Comparison of ENCODE assay signal across 8 cellular contexts in genomic region chr5:95730730-95731570, GRCh38. TPM values are rescaled to one million over a fixed set of nuclear protein-coding genes. Genes with fewer than 3 reads are reported as not detected.
DNase-seq lines count a peak whose midpoint lies in the region; ATAC-seq and TF ChIP-seq lines count a peak whose summit lies in the region.

TSS of gene RHOBTB3 (plus strand) at chr5:95731336. CDS start at chr5:95731683, 347 bp downstream.

- no peaks in the 10 kb centered on the region for H3K79me2 ChIP-seq in GM23338 (replicated peaks; ENCODE audit: insufficient read depth)

- peaks cover 18% of the 10 kb centered on the region for H3K27me3 Mint-ChIP-seq in GM23338 (ENCODE audit: insufficient read depth, low read depth, poor library complexity)

- no peak for TF ChIP-seq CTCF in GM23338 (conservative IDR thresholded peaks at IDR 0.05; ENCODE audit: low read depth in 2 of 2)
- no peak for TF ChIP-seq CTCF in LNCaP clone FGC (IDR thresholded peaks at IDR 0.05; ENCODE audit: control insufficient read depth, extremely low read depth, insufficient read depth)
- no peak for TF ChIP-seq CTCF in uterus (IDR thresholded peaks at IDR 0.05)

- DNase-seq in ELF-1 (ENCODE audit: low read depth, low spot score) (peak; percentile 79), GM23338 (ENCODE audit: low spot score) (peak; percentile 89), LNCaP clone FGC (ENCODE audit: low read depth) (no peak), SJCRH30 (peak; percentile 98), amniotic epithelial cell (ENCODE audit: low read depth) (peak; percentile 96), Right ventricle myocardium superior (peak; percentile 95), occipital lobe (lab: John Stamatoyannopoulos, UW) (peak; percentile 87), uterus (peak; percentile 88 to 90)

- H3K27me3 ChIP-seq in GM23338 (ENCODE audit: insufficient read depth) (peaks cover 78% of the 10 kb centered on the region), SJCRH30 (no peaks in the 10 kb centered on the region), uterus (no peaks in the 10 kb centered on the region)

- peak; percentile 55 to 69 for TF ChIP-seq POLR2A in uterus (IDR thresholded peaks at IDR 0.05)

- no peaks in the 10 kb centered on the region for H3K9me3 Mint-ChIP-seq in GM23338

- H3K4me3 ChIP-seq in GM23338 (peak within 1 kb of the TSS; percentile 62), LNCaP clone FGC (ENCODE audit: low read depth, low read length) (peak within 1 kb of the TSS; percentile 57), SJCRH30 (peak within 1 kb of the TSS; percentile 78), uterus (peak within 1 kb of the TSS; percentile 64 to 76)

- H3K27ac Mint-ChIP-seq in GM23338, result no peak within 1 kb of the TSS

- no peaks in the 10 kb centered on the region; the same call in 1 of the 2 replicates for H4K20me1 ChIP-seq in GM23338 (replicated peaks; ENCODE audit: insufficient read depth)

- peak within 1 kb of the TSS; percentile 94 for H2AFZ ChIP-seq in GM23338

- no peaks in the 10 kb centered on the region for H3K9me3 ChIP-seq in SJCRH30 (replicated peaks)
- H3K9me3 ChIP-seq in uterus, result no peaks in the 10 kb centered on the region

- H3F3A ChIP-seq in GM23338 (replicated peaks; ENCODE audit: low read depth), result no peaks in the 10 kb centered on the region

- H3K4me3 Mint-ChIP-seq in GM23338, result peak within 1 kb of the TSS; percentile 87

- peak within 1 kb of the TSS; percentile 92 for H3K4me2 ChIP-seq in GM23338

- peaks cover 49% of the 10 kb centered on the region for H3K4me1 Mint-ChIP-seq in GM23338

- H3K27ac ChIP-seq in GM23338 (ENCODE audit: low read depth) (no peak within 1 kb of the TSS), SJCRH30 (peak within 1 kb of the TSS; percentile 99), uterus (peak within 1 kb of the TSS; percentile 83 to 89)

- H3K9me2 ChIP-seq in GM23338 (ENCODE audit: insufficient read depth), result no peaks in the 10 kb centered on the region

- H3K4me1 ChIP-seq in GM23338 (ENCODE audit: insufficient read depth) (peaks cover 29% of the 10 kb centered on the region), SJCRH30 (peaks cover 22% of the 10 kb centered on the region), uterus (no peaks in the 10 kb centered on the region)

- ATAC-seq in GM23338 (peak; percentile 86), Right ventricle myocardium superior (ENCODE audit: poor library complexity) (peak; percentile 77)

- intact Hi-C loops in Right ventricle myocardium superior (cut with DNase I), result no loop called here
- intact Hi-C loops in uterus (cut with DNase I; ENCODE audit: low total_unique reads), result no loop called here

- no peaks in the 10 kb centered on the region for H3K36me3 Mint-ChIP-seq in GM23338 (ENCODE audit: low read depth)

- H3K36me3 ChIP-seq in GM23338 (ENCODE audit: insufficient read depth), result no peaks in the 10 kb centered on the region
- peaks cover 9% of the 10 kb centered on the region; the same call in 1 of the 2 replicates for H3K36me3 ChIP-seq in SJCRH30
- H3K36me3 ChIP-seq in uterus, result no peaks in the 10 kb centered on the region

TF ChIP-seq in GM23338, 12 proteins besides CTCF, POLR2A, EP300 and RAD21 (continues in another document):
- TF ChIP-seq ZNF331 (CRISPR knock-in tag; IDR thresholded peaks at IDR 0.05; ENCODE audit: low read depth) (no peak), NANOG (IDR thresholded peaks at IDR 0.05; ENCODE audit: borderline replicate concordance) (no peak), CREB1 (CRISPR knock-in tag; IDR thresholded peaks at IDR 0.05; ENCODE audit: low read depth) (no peak), EZH2phosphoT487 (IDR thresholded peaks at IDR 0.05; ENCODE audit: unreplicated experiment) (no peak), JUNB (IDR thresholded peaks at IDR 0.05; ENCODE audit: unreplicated experiment) (no peak), ETS1 (IDR thresholded peaks at IDR 0.05) (no peak), STAT1 (IDR thresholded peaks at IDR 0.05; ENCODE audit: unreplicated experiment) (no peak), ZNF114 (CRISPR knock-in tag; IDR thresholded peaks at IDR 0.05) (no peak), REST (IDR thresholded peaks at IDR 0.05; ENCODE audit: unreplicated experiment) (no peak), POLR2AphosphoS5 (IDR thresholded peaks at IDR 0.05; ENCODE audit: low read depth) (no peak)

RNA-seq across cellular contexts. Expression of gene RHOBTB3, which starts in this region (rescaled TPM):
- 8.8 and 10.0 TPM in 2 replicates for total RNA-seq in GM23338 (2014; rRNA removed; shearing (Covaris generic))
- 13.4 and 15.7 TPM in 2 replicates for polyA plus RNA-seq in GM23338 (2016; fragmentation: Nextera tagmentation; extraction: Ambion mirVana)
- 194 and 212 TPM in 2 replicates for total RNA-seq in SJCRH30 (2014; rRNA removed; shearing (Covaris generic))
- total RNA-seq in Right ventricle myocardium superior, result 81.1 TPM
- total RNA-seq in occipital lobe, result 348 TPM
- total RNA-seq in uterus, result 100 to 1,000 TPM in 1 of 4 donors, 10 to 100 TPM in 3; 70.6 to 126 (median 80.1) TPM
